In the genomic region with DNA sequence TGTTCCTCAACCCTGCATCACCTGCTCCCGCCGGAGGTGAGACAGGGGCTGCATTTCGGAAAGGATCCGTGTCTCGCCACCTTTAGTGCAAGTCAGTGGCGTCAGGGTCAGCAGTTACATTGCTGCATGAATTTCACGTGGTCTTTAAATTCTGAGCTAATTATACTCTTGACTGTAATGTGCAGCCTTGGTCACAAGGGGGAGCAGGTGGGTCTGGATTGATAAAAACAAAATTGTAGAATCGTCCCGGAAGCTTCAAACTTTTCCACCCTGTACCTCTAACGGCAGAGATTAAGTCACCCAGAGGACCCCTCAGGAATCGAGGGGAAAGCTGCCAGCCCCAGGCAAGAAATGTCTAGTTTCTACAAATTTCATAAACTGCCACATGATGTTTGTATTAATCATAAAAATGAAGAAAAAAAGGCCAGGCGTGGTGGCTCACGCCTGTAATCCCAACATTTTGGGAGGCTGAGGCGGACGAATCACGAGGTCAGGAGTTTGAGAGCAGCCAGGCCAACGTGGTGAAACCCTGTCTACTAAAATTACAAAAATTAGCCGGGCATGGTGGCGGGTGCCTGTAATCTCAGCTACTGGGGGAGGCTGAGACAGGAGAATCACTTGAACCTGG, we compare ENCODE assay signal across 1 cellular context.
TF ChIP-seq lines count a peak whose summit lies in the region.

No MANE protein-coding gene starts in this region.

TF ChIP-seq in HepG2, 621 proteins besides CTCF, POLR2A, EP300 and RAD21 (continued from another document):
- TF ChIP-seq, protein P1, sequence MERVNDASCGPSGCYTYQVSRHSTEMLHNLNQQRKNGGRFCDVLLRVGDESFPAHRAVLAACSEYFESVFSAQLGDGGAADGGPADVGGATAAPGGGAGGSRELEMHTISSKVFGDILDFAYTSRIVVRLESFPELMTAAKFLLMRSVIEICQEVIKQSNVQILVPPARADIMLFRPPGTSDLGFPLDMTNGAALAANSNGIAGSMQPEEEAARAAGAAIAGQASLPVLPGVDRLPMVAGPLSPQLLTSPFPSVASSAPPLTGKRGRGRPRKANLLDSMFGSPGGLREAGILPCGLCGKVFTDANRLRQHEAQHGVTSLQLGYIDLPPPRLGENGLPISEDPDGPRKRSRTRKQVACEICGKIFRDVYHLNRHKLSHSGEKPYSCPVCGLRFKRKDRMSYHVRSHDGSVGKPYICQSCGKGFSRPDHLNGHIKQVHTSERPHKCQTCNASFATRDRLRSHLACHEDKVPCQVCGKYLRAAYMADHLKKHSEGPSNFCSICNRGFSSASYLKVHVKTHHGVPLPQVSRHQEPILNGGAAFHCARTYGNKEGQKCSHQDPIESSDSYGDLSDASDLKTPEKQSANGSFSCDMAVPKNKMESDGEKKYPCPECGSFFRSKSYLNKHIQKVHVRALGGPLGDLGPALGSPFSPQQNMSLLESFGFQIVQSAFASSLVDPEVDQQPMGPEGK (CRISPR knock-in tag; IDR thresholded peaks at IDR 0.05) = peak; percentile 24; the same call in 1 of the 2 replicates
- TF ChIP-seq, protein P2, sequence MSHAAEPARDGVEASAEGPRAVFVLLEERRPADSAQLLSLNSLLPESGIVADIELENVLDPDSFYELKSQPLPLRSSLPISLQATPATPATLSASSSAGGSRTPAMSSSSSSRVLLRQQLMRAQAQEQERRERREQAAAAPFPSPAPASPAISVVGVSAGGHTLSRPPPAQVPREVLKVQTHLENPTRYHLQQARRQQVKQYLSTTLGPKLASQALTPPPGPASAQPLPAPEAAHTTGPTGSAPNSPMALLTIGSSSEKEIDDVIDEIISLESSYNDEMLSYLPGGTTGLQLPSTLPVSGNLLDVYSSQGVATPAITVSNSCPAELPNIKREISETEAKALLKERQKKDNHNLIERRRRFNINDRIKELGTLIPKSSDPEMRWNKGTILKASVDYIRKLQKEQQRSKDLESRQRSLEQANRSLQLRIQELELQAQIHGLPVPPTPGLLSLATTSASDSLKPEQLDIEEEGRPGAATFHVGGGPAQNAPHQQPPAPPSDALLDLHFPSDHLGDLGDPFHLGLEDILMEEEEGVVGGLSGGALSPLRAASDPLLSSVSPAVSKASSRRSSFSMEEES (CRISPR knock-in tag; IDR thresholded peaks at IDR 0.05) = 0 out of 2 replicates have a peak, but pooled peaks have one; percentile 38
- TF ChIP-seq, protein P3, sequence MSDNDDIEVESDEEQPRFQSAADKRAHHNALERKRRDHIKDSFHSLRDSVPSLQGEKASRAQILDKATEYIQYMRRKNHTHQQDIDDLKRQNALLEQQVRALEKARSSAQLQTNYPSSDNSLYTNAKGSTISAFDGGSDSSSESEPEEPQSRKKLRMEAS (IDR thresholded peaks at IDR 0.05) = peak; percentile 50; the same call in 1 of the 2 replicates
- TF ChIP-seq FOSL2 (CRISPR knock-in tag; IDR thresholded peaks at IDR 0.05) (0 out of 2 replicates have a peak, but pooled peaks have one; percentile 4), LCORL (IDR thresholded peaks at IDR 0.05) (no peak), LCORL (CRISPR knock-in tag; IDR thresholded peaks at IDR 0.05) (peak; percentile 64), CBX5 (CRISPR knock-in tag; IDR thresholded peaks at IDR 0.05; ENCODE audit: borderline replicate concordance) (no peak)
